In genomic region chr22:22397875-22398524, GRCh38 we compare ENCODE assay signal across 18 cellular contexts.
DNase-seq lines count a peak whose midpoint lies in the region; ATAC-seq and TF ChIP-seq lines count a peak whose summit lies in the region.
"Had no signal": no experiment of that assay in that cellular context is flagged by ENCODE, and none has a peak within 500 bp of the region (broad histone marks: within the 10 kb centered on the region; RNA-seq: fewer than 3 reads in every experiment).

No MANE protein-coding gene starts in this region.

- peak; percentile 65 for DNase-seq in Right ventricle myocardium superior
- DNase-seq in right atrium auricular region (ENCODE audit: low spot score): no peak
- no peak for DNase-seq in caudate nucleus (lab: John Stamatoyannopoulos, UW)
- DNase-seq in myocyte (ENCODE audit: low read depth): peak; percentile 91
- DNase-seq in coronary artery (ENCODE audit: low spot score): no peak
- DNase-seq in HK-2 (ENCODE audit: unreplicated experiment): no peak
- DNase-seq: activated CD4-positive, alpha-beta T cell treated with anti-CD3 and anti-CD28 coated beads for 36 hours; activated naive CD4-positive, alpha-beta T cell treated with anti-CD3 and anti-CD28 coated beads, Interleukin-2, amount 50 U/mL, for 16 hours; HCEC 1CT; KBM-7; lower lobe of right lung; NCI-H1048; SHP77 treated with DMSO at 0.1 percent for 48 hours; T-helper 17 cell had no signal

- no peaks in the 10 kb centered on the region for H3K27me3 ChIP-seq in right atrium auricular region
- H3K27me3 ChIP-seq: cardiac muscle cell had no signal

- H3K9me3 ChIP-seq in right atrium auricular region: peaks cover 0 to 11% of the 10 kb centered on the region in 2 donors

- ATAC-seq in Right ventricle myocardium superior (ENCODE audit: poor library complexity): peak; percentile 78
- no peak for ATAC-seq in HG03025 (IDR thresholded peaks at IDR 0.05; ENCODE audit: low FRiP score, unreplicated experiment)
- no peak for ATAC-seq in GM19397 (IDR thresholded peaks at IDR 0.05; ENCODE audit: unreplicated experiment)
- ATAC-seq: activated CD4-positive, alpha-beta T cell treated with anti-CD3 and anti-CD28 coated beads for 36 hours; T-helper 17 cell had no signal

- no peak overlapping the region for H3K4me3 ChIP-seq in right atrium auricular region
- H3K4me3 ChIP-seq in coronary artery: no peak overlapping the region
- H3K4me3 ChIP-seq: cardiac muscle cell, lower lobe of right lung, tibial nerve had no signal

- H3K4me1 ChIP-seq in right atrium auricular region: peaks cover 0 to 7% of the 10 kb centered on the region in 2 donors
- H3K4me1 ChIP-seq: lower lobe of right lung had no signal

- H3K27ac ChIP-seq in right atrium auricular region: peak overlapping the region in 1 of 2 donors; percentile 53
- peak overlapping the region; percentile 69 for H3K27ac ChIP-seq in caudate nucleus (ENCODE audit: low read depth, low read length)
- no peak overlapping the region for H3K27ac ChIP-seq in coronary artery
- H3K27ac ChIP-seq: cardiac muscle cell, lower lobe of right lung had no signal

- no peaks in the 10 kb centered on the region for H3K36me3 ChIP-seq in right atrium auricular region
- H3K36me3 ChIP-seq: cardiac muscle cell, lower lobe of right lung, tibial nerve had no signal

- intact Hi-C loops in Right ventricle myocardium superior (cut with DNase I): no loop called here

- TF ChIP-seq CTCF in right atrium auricular region (IDR thresholded peaks at IDR 0.05): no peak
- no peak for TF ChIP-seq CTCF in coronary artery (IDR thresholded peaks at IDR 0.05)

Comparison
In these comparisons a context has a peak if more than half of its experiments do, and no peak if none do; other contexts are left out.
1. DNase-seq: peak in Right ventricle myocardium superior (single experiment) and myocyte (single experiment); none in right atrium auricular region (single experiment), caudate nucleus (0 of 61), coronary artery (single experiment) and HK-2 (single experiment).